25 cellular contexts compared by ENCODE assay signal in the genomic region with DNA sequence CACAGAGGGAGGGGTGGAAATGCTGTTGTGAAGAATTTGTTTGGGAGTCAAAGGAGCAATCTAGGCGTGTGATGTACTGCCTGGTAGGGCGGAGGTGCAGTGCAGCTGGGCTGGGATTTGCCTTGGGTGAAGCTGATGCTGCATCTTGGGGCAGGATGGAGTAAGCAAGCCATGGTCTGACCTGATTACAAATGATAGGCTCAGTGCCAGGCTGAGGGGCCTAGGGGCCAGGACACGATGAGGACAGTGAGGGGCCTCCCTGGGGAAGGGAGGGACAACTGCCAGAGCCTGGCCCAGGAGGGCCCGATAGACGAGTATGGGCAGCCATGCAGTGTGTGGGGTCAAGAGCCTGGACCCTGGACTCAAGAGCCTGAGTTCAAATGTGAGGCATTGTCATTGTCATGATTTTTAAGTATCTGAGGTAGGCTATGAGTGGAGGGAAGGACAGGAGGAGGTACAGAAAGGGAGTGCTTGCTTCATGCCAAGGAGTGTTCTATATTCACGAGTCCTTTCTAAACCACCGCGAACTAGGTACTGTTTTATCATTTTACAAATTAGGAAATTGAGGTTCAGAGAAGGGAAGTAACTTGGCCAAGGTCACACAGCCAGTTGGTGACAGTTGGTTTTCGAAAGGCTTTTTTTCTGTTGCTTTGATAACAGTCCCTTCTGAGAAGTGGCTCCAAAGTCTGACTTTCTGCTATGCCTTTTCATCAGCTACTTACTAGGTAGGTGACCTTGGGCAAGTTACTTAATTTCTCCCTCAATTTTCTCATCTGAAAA.
"Had no signal": no experiment of that assay in that cellular context is flagged by ENCODE, and none has a peak within 500 bp of the region (broad histone marks: within the 10 kb centered on the region; RNA-seq: fewer than 3 reads in every experiment).

No MANE protein-coding gene starts in this region.

- H3K4me3 ChIP-seq: cardiac muscle cell, colonic mucosa, gastroesophageal sphincter, hepatocyte, psoas muscle, smooth muscle cell had no signal

- FAIRE-seq: kidney had no signal

- H3K36me3 ChIP-seq: cardiac muscle cell, colonic mucosa had no signal

- H3K4me2 ChIP-seq: hepatocyte, smooth muscle cell had no signal

- ATAC-seq: activated CD4-positive, alpha-beta T cell treated with anti-CD3 and anti-CD28 coated beads for 36 hours; activated CD8-positive, alpha-beta T cell treated with anti-CD3 and anti-CD28 coated beads, Interleukin-2, amount 10 ng/mL, durations not matched to agents 7 days and 5 days; gastroesophageal sphincter; left colon; naive thymus-derived CD4-positive, alpha-beta T cell; psoas muscle had no signal

- DNase-seq: activated B cell treated with CpG ODN at 0.5 μM for 24 hours; activated CD4-positive, alpha-beta T cell treated with anti-CD3 and anti-CD28 coated beads for 36 hours; activated CD8-positive, alpha-beta T cell treated with anti-CD3 and anti-CD28 coated beads, Interleukin-2, amount 10 ng/mL, durations not matched to agents 7 days and 5 days; activated gamma-delta T cell; activated naive CD4-positive, alpha-beta T cell treated with anti-CD3 and anti-CD28 coated beads, Interleukin-2, amount 50 U/mL, for 16 hours; activated T-cell treated with anti-CD3 and anti-CD28 coated beads, Interleukin-2, amount 50 U/mL, for 24 hours; cerebellar nuclear complex; colonic mucosa; effector memory CD4-positive, alpha-beta T cell; kidney; left colon; midbrain; naive thymus-derived CD4-positive, alpha-beta T cell; occipital lobe; psoas muscle; stimulated activated CD4-positive, alpha-beta T cell treated with anti-CD3 and anti-CD28 coated beads, Interleukin-15, amount 100 ng/mL, for 24 hours; stimulated activated CD4-positive, alpha-beta T cell treated with anti-CD3 and anti-CD28 coated beads, Interleukin-2, amount 100 ng/mL, for 24 hours; stimulated activated naive CD4-positive, alpha-beta T cell; T-helper 1 cell; trophoblast cell had no signal

- H3K4me1 ChIP-seq: parathyroid adenoma had no signal

- H3K27ac ChIP-seq: cardiac muscle cell, colonic mucosa, gastroesophageal sphincter, hepatocyte, parathyroid adenoma, psoas muscle had no signal

- H3K9ac ChIP-seq: parathyroid adenoma had no signal

- H2AFZ ChIP-seq: hepatocyte, parathyroid adenoma had no signal

- H3K9me3 ChIP-seq: colonic mucosa, psoas muscle had no signal

- H3K79me2 ChIP-seq: hepatocyte, parathyroid adenoma had no signal
